ENCODE assay signal across 29 cellular contexts in the genomic region with DNA sequence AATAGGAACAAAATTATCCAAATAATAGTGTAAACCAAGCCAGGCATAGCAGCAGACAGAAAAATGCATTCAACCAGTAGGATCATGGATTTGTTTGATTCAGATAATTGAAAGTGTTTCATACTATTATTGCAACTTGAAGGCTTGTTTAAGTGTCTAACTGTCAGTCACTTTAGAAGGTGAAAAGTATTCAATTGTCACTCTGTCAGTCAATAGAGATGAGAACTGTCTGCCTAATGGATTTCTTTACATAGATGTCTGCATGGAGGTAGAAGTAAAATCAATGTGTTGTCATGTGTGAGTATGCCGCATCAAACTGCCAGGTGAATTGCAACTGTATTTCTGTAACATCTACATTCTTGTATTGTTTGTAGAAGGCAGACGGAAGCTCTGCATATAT.
"Had no signal": no experiment of that assay in that cellular context is flagged by ENCODE, and none has a peak within 500 bp of the region (broad histone marks: within the 10 kb centered on the region; RNA-seq: fewer than 3 reads in every experiment).

No MANE protein-coding gene starts in this region.

- ATAC-seq: natural killer cell treated with Interleukin-12 subunit alpha and Interleukin-12 subunit beta and Interleukin-15 and Interleukin-18, amount 100 ng/mL, for 72 hours; psoas muscle; right cardiac atrium; right lobe of liver; stimulated activated effector memory CD8-positive, alpha-beta T cell treated with anti-CD3 and anti-CD28 coated beads, Interleukin-12 subunit alpha, Interleukin-12 subunit beta, amount 100 ng/mL, for 72 hours; stimulated activated naive B cell treated with anti-CD40 and anti-IgM and Interleukin-4, amounts not matched to agents 10 μg/mL and 1 μg/mL and 100 μg/mL, for 72 hours had no signal

- DNase-seq: nephron progenitor cell; occipital lobe; ovary; posterior cingulate gyrus; psoas muscle; right cardiac atrium; right lobe of liver; sigmoid colon; small intestine; stimulated activated CD4-positive, alpha-beta T cell treated with anti-CD3 and anti-CD28 coated beads, Interleukin-15, amount 100 ng/mL, for 24 hours; stimulated activated CD4-positive, alpha-beta T cell treated with anti-CD3 and anti-CD28 coated beads, Interleukin-2, amount 100 ng/mL, for 24 hours; stimulated activated CD4-positive, alpha-beta T cell treated with anti-CD3 and anti-CD28 coated beads, Interleukin-2, amount 100 ng/mL, for 48 hours; stimulated activated CD4-positive, alpha-beta T cell treated with anti-CD3 and anti-CD28 coated beads, Interleukin-4, amount 100 ng/mL, for 24 hours; stimulated activated naive B cell treated with anti-CD40 and anti-IgM and Interleukin-4, amounts not matched to agents 10 μg/mL and 1 μg/mL and 100 μg/mL, for 72 hours; stimulated activated naive CD4-positive, alpha-beta T cell treated with Interleukin-2 at 50 U/mL for 16 hours; stomach; thyroid gland; trophoblast cell; upper lobe of left lung had no signal

- H3K27ac ChIP-seq: neural progenitor cell, ovary, parathyroid adenoma, psoas muscle, right lobe of liver, sigmoid colon, stomach, thoracic aorta, thyroid gland, tibial nerve, upper lobe of left lung, vagina had no signal

- H3K27ac Mint-ChIP-seq: natural killer cell treated with Interleukin-12 subunit alpha and Interleukin-12 subunit beta and Interleukin-15 and Interleukin-18, amount 100 ng/mL, for 72 hours; nephron progenitor cell; neural progenitor cell; progenitor cell of endocrine pancreas; stimulated activated effector memory CD8-positive, alpha-beta T cell treated with anti-CD3 and anti-CD28 coated beads, Interleukin-12 subunit alpha, Interleukin-12 subunit beta, amount 100 ng/mL, for 72 hours; stimulated activated naive B cell treated with anti-CD40 and anti-IgM and Interleukin-4, amounts not matched to agents 10 μg/mL and 1 μg/mL and 100 μg/mL, for 72 hours; stimulated activated naive CD8-positive, alpha-beta T cell treated with anti-CD3 and anti-CD28 coated beads, Interleukin-15, Interleukin-2, amounts not matched to agents 100 ng/mL and 50 ng/mL, for 24 hours had no signal

- H3K9ac ChIP-seq: neural progenitor cell, parathyroid adenoma had no signal

- H3K27me3 ChIP-seq: neural progenitor cell, ovary, right lobe of liver, sigmoid colon, stomach, thyroid gland, tibial nerve, upper lobe of left lung, vagina had no signal

- H3K9me3 Mint-ChIP-seq: natural killer cell treated with Interleukin-12 subunit alpha and Interleukin-12 subunit beta and Interleukin-15 and Interleukin-18, amount 100 ng/mL, for 72 hours; nephron progenitor cell; neural progenitor cell; stimulated activated effector memory CD8-positive, alpha-beta T cell treated with anti-CD3 and anti-CD28 coated beads, Interleukin-12 subunit alpha, Interleukin-12 subunit beta, amount 100 ng/mL, for 72 hours; stimulated activated naive B cell treated with anti-CD40 and anti-IgM and Interleukin-4, amounts not matched to agents 10 μg/mL and 1 μg/mL and 100 μg/mL, for 72 hours; stimulated activated naive CD8-positive, alpha-beta T cell treated with anti-CD3 and anti-CD28 coated beads, Interleukin-15, Interleukin-2, amounts not matched to agents 100 ng/mL and 50 ng/mL, for 24 hours had no signal

- H3K4me1 ChIP-seq: neural progenitor cell, parathyroid adenoma, psoas muscle, right lobe of liver, thyroid gland, tibial nerve, upper lobe of left lung, vagina had no signal

- H3K4me2 ChIP-seq: neural progenitor cell had no signal

- H3K36me3 ChIP-seq: neural progenitor cell, ovary, right lobe of liver, thyroid gland had no signal

- H3K27me3 Mint-ChIP-seq: natural killer cell treated with Interleukin-12 subunit alpha and Interleukin-12 subunit beta and Interleukin-15 and Interleukin-18, amount 100 ng/mL, for 72 hours; progenitor cell of endocrine pancreas; stimulated activated naive B cell treated with anti-CD40 and anti-IgM and Interleukin-4, amounts not matched to agents 10 μg/mL and 1 μg/mL and 100 μg/mL, for 72 hours; stimulated activated naive CD8-positive, alpha-beta T cell treated with anti-CD3 and anti-CD28 coated beads, Interleukin-15, Interleukin-2, amounts not matched to agents 100 ng/mL and 50 ng/mL, for 24 hours had no signal

- H3K36me3 Mint-ChIP-seq: natural killer cell treated with Interleukin-12 subunit alpha and Interleukin-12 subunit beta and Interleukin-15 and Interleukin-18, amount 100 ng/mL, for 72 hours; neural progenitor cell had no signal

- H3K9me3 ChIP-seq: ovary, psoas muscle, right lobe of liver, sigmoid colon, stomach, thoracic aorta, thyroid gland, tibial nerve, upper lobe of left lung, vagina had no signal

- H2AFZ ChIP-seq: neural progenitor cell, parathyroid adenoma had no signal

- H3K4me3 Mint-ChIP-seq: natural killer cell treated with Interleukin-12 subunit alpha and Interleukin-12 subunit beta and Interleukin-15 and Interleukin-18, amount 100 ng/mL, for 72 hours; nephron progenitor cell; neural progenitor cell; stimulated activated effector memory CD8-positive, alpha-beta T cell treated with anti-CD3 and anti-CD28 coated beads, Interleukin-12 subunit alpha, Interleukin-12 subunit beta, amount 100 ng/mL, for 72 hours; stimulated activated naive B cell treated with anti-CD40 and anti-IgM and Interleukin-4, amounts not matched to agents 10 μg/mL and 1 μg/mL and 100 μg/mL, for 72 hours; stimulated activated naive CD8-positive, alpha-beta T cell treated with anti-CD3 and anti-CD28 coated beads, Interleukin-15, Interleukin-2, amounts not matched to agents 100 ng/mL and 50 ng/mL, for 24 hours had no signal

- H3K4me3 ChIP-seq: neural progenitor cell, ovary, psoas muscle, right lobe of liver, stomach, thoracic aorta, thyroid gland, tibial nerve, upper lobe of left lung, vagina had no signal

- FAIRE-seq: small intestine, urothelium cell line had no signal

- H3K79me2 ChIP-seq: parathyroid adenoma had no signal

- H3K4me1 Mint-ChIP-seq: nephron progenitor cell, neural progenitor cell had no signal
